11 cellular contexts compared by ENCODE assay signal in genomic region chr3:111326144-111326995, GRCh38.
DNase-seq lines count a peak whose midpoint lies in the region; ATAC-seq and TF ChIP-seq lines count a peak whose summit lies in the region.
"Had no signal": no experiment of that assay in that cellular context is flagged by ENCODE, and none has a peak within 500 bp of the region (broad histone marks: within the 10 kb centered on the region; RNA-seq: fewer than 3 reads in every experiment).

No MANE protein-coding gene starts in this region.

- no peaks in the 10 kb centered on the region for H3K27me3 Mint-ChIP-seq in osteocyte (ENCODE audit: unreplicated experiment)

- no peaks in the 10 kb centered on the region for H4K20me1 ChIP-seq in Karpas-422 (ENCODE audit: insufficient read depth, low read depth, low read length)

- H3K36me3 ChIP-seq in SJCRH30 (no peaks in the 10 kb centered on the region), Karpas-422 (ENCODE audit: insufficient read depth, low read length) (no peaks in the 10 kb centered on the region)
- H3K36me3 ChIP-seq: ascending aorta had no signal

- ATAC-seq in activated CD4-positive, CD25-positive, alpha-beta regulatory T cell treated with anti-CD3 and anti-CD28 coated beads, Interleukin-2, amount 50 U/mL, for 24 hours, result peak; percentile 40 to 67

- H3K27ac ChIP-seq in SJCRH30 (0 out of 2 replicates have a peak overlapping the region, but pooled peaks have one; percentile 7), Karpas-422 (ENCODE audit: low read length) (no peak overlapping the region)
- H3K27ac ChIP-seq: 22Rv1, ascending aorta had no signal

- no peak overlapping the region for H3K4me2 ChIP-seq in Karpas-422 (ENCODE audit: low read depth, low read length, poor library complexity, severe bottlenecking)

- no peaks in the 10 kb centered on the region for H3K79me2 ChIP-seq in Karpas-422 (ENCODE audit: low read length)

- DNase-seq in activated CD4-positive, CD25-positive, alpha-beta regulatory T cell (lab: John Stamatoyannopoulos, UW), result no peak
- DNase-seq in HFF-Myc (ENCODE audit: extremely low read depth, low read depth) (peak; percentile 74), SJCRH30 (no peak), osteocyte (ENCODE audit: extremely low spot score, unreplicated experiment) (no peak), Karpas-422 (no peak), posterior vena cava (ENCODE audit: low spot score) (no peak), DMS53 (lab: John Stamatoyannopoulos, UW) (no peak)

- no peak overlapping the region for H3K4me3 ChIP-seq in HFF-Myc (replicated peaks; ENCODE audit: low read depth, low read length)
- no peak overlapping the region for H3K4me3 ChIP-seq in SJCRH30
- no peak overlapping the region for H3K4me3 ChIP-seq in Karpas-422 (ENCODE audit: low read length)
- H3K4me3 ChIP-seq: ascending aorta had no signal

- H3K27ac Mint-ChIP-seq in osteocyte (ENCODE audit: unreplicated experiment), result peak overlapping the region; percentile 32
- H3K27ac Mint-ChIP-seq: mesothelial cell of epicardium had no signal

- peaks cover 25% of the 10 kb centered on the region for H3K4me1 Mint-ChIP-seq in osteocyte (ENCODE audit: unreplicated experiment)

- no peaks in the 10 kb centered on the region for H3K9me2 ChIP-seq in Karpas-422 (replicated peaks; ENCODE audit: insufficient read depth, low read length)

- H3K4me3 Mint-ChIP-seq in osteocyte (ENCODE audit: unreplicated experiment), result no peak overlapping the region
- H3K4me3 Mint-ChIP-seq: mesothelial cell of epicardium had no signal

- peaks cover 11% of the 10 kb centered on the region for H3K9me3 Mint-ChIP-seq in osteocyte (ENCODE audit: unreplicated experiment)

- no peak overlapping the region for H2AFZ ChIP-seq in Karpas-422 (ENCODE audit: low read length)

- H3K27me3 ChIP-seq in SJCRH30, result no peaks in the 10 kb centered on the region
- no peaks in the 10 kb centered on the region for H3K27me3 ChIP-seq in Karpas-422 (ENCODE audit: low read length)
- H3K27me3 ChIP-seq: ascending aorta had no signal

- H3K36me3 Mint-ChIP-seq in osteocyte (ENCODE audit: unreplicated experiment), result no peaks in the 10 kb centered on the region
- H3K36me3 Mint-ChIP-seq: mesothelial cell of epicardium had no signal

- intact Hi-C loops in posterior vena cava (cut with DNase I), result no loop called here

- no peak for TF ChIP-seq CTCF in HFF-Myc (IDR thresholded peaks at IDR 0.05; ENCODE audit: low read depth, low read length, missing control alignments)
- TF ChIP-seq CTCF in osteocyte (IDR thresholded peaks at IDR 0.05), result no peak

- no peak overlapping the region for H3K9ac ChIP-seq in Karpas-422 (ENCODE audit: low read length)

- H3K4me1 ChIP-seq in SJCRH30 (peaks cover 50% of the 10 kb centered on the region), Karpas-422 (ENCODE audit: low read length) (no peaks in the 10 kb centered on the region)
- H3K4me1 ChIP-seq: ascending aorta had no signal

- H3K9me3 ChIP-seq in SJCRH30 (replicated peaks) (no peaks in the 10 kb centered on the region; the same call in 1 of the 2 replicates), Karpas-422 (ENCODE audit: low read length) (no peaks in the 10 kb centered on the region)
- H3K9me3 ChIP-seq: ascending aorta had no signal
